Comparison of ENCODE assay signal across 35 cellular contexts in the genomic region with DNA sequence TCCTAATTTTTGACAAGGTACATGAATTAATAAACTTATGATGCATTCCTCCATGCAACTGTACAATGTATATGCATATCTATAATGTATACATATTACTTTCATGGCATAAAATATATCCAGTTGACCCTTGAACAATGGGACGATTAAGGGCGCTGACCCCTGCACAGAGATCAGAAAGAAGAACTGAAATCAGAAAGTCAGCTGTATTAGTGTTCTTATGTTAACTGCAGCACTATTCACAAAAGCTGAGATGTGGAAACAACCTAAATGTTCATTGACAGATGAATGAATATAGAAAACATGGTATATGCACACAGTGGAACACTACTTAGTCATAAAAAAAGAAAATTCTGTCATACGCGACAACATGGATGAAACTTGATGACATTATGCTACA.
"Had no signal": no experiment of that assay in that cellular context is flagged by ENCODE, and none has a peak within 500 bp of the region (broad histone marks: within the 10 kb centered on the region; RNA-seq: fewer than 3 reads in every experiment).

No MANE protein-coding gene starts in this region.

- DNase-seq: Karpas-422, Kasumi-1, MG63, MM.1S, MV-4-11, NCI-H1048, NCI-H1092, NCI-H1092 treated with DMSO at 0.1 percent for 48 hours, NCI-H1105, NCI-H1105 treated with DMSO at 0.1 percent for 48 hours, NCI-H1417, NCI-H1417 treated with DMSO at 0.1 percent for 48 hours, NCI-H1436, NCI-H1436 treated with DMSO at 0.1 percent for 48 hours, NCI-H146, NCI-H1694, NCI-H1694 treated with DMSO at 0.1 percent for 48 hours, NCI-H187, NCI-H187 treated with DMSO at 0.1 percent for 48 hours, NCI-H1930, NCI-H2029, NCI-H2029 treated with DMSO at 0.1 percent for 48 hours, NCI-H2081, NCI-H2081 treated with DMSO at 0.1 percent for 48 hours, NCI-H2107, NCI-H2171, NCI-H2171 treated with DMSO at 0.1 percent for 48 hours, NCI-H2227 treated with DMSO at 0.1 percent for 48 hours, NCI-H226, NCI-H345, NCI-H446, NCI-H446 treated with DMSO at 0.1 percent for 48 hours, NCI-H510A, NCI-H510A treated with DMSO at 0.1 percent for 48 hours, NCI-H524 had no signal

- H3K9me3 ChIP-seq: MG63 had no signal

- H3K36me3 ChIP-seq: MG63 had no signal

- H3K27me3 ChIP-seq: MG63 had no signal

- H3K4me3 ChIP-seq: MG63 had no signal
